Comparison of ENCODE assay signal across 7 cellular contexts in genomic region chr2:152098033-152098797, GRCh38. TPM values are rescaled to one million over a fixed set of nuclear protein-coding genes. Genes with fewer than 3 reads are reported as not detected.
A peak's percentile ranks its signal among the peaks of the same experiment; 100 is the strongest.
DNase-seq lines count a peak whose midpoint lies in the region; ATAC-seq and TF ChIP-seq lines count a peak whose summit lies in the region.

No MANE protein-coding gene starts in this region.

- H3K27me3 ChIP-seq in left ventricle myocardium inferior (ENCODE audit: low read depth), result peaks cover 25% of the 10 kb centered on the region

- H3K4me1 ChIP-seq in left ventricle myocardium inferior, result peaks cover 27% of the 10 kb centered on the region

- ATAC-seq in GM18498 (IDR thresholded peaks at IDR 0.05; ENCODE audit: unreplicated experiment) (peak; percentile 43), HG03175 (IDR thresholded peaks at IDR 0.05; ENCODE audit: unreplicated experiment) (peak; percentile 40), HG03457 (IDR thresholded peaks at IDR 0.05; ENCODE audit: unreplicated experiment) (no peak), GM21423 (IDR thresholded peaks at IDR 0.05; ENCODE audit: unreplicated experiment) (no peak)

- DNase-seq in left ventricle myocardium inferior, result peak; percentile 19
- DNase-seq in retina, result peak; percentile 78

- peak overlapping the region; percentile 85 for H3K4me3 Mint-ChIP-seq in activated naive CD4-positive, alpha-beta T cell treated with anti-CD3 and anti-CD28 coated beads, Interleukin-2, amount 50 U/mL, for 24 hours

- no peak for TF ChIP-seq CTCF in left ventricle myocardium inferior (IDR thresholded peaks at IDR 0.05; ENCODE audit: borderline replicate concordance)

- H3K4me3 ChIP-seq in left ventricle myocardium inferior, result peak overlapping the region; percentile 77

- H3K36me3 Mint-ChIP-seq in activated naive CD4-positive, alpha-beta T cell treated with anti-CD3 and anti-CD28 coated beads, Interleukin-2, amount 50 U/mL, for 24 hours, result no peaks in the 10 kb centered on the region

- intact Hi-C loops in left ventricle myocardium inferior (cut with micrococcal nuclease), result no loop called here

- H3K4me1 Mint-ChIP-seq in activated naive CD4-positive, alpha-beta T cell treated with anti-CD3 and anti-CD28 coated beads, Interleukin-2, amount 50 U/mL, for 24 hours, result peaks cover 18% of the 10 kb centered on the region

- no peak overlapping the region for H3K27ac ChIP-seq in left ventricle myocardium inferior (replicated peaks)

- no peaks in the 10 kb centered on the region for H3K36me3 ChIP-seq in left ventricle myocardium inferior

- H3K27me3 Mint-ChIP-seq in activated naive CD4-positive, alpha-beta T cell treated with anti-CD3 and anti-CD28 coated beads, Interleukin-2, amount 50 U/mL, for 24 hours, result peaks cover 34% of the 10 kb centered on the region

- H3K27ac Mint-ChIP-seq in activated naive CD4-positive, alpha-beta T cell treated with anti-CD3 and anti-CD28 coated beads, Interleukin-2, amount 50 U/mL, for 24 hours, result no peak overlapping the region

- H3K9me3 ChIP-seq in left ventricle myocardium inferior (replicated peaks), result no peaks in the 10 kb centered on the region

- no peaks in the 10 kb centered on the region for H3K9me3 Mint-ChIP-seq in activated naive CD4-positive, alpha-beta T cell treated with anti-CD3 and anti-CD28 coated beads, Interleukin-2, amount 50 U/mL, for 24 hours

RNA-seq across cellular contexts. Expression of gene CACNB4, which starts 0.6 kb away (rescaled TPM):
- 0.25 TPM for total RNA-seq in left ventricle myocardium inferior

Comparison
In these comparisons a context has a peak if more than half of its experiments do, and no peak if none do; other contexts are left out.
1. ATAC-seq: peak in GM18498 (single experiment) and HG03175 (single experiment); none in HG03457 (single experiment) and GM21423 (single experiment).